In genomic region chr5:154371687-154372086, GRCh38 we compare ENCODE assay signal across 12 cellular contexts.
DNase-seq lines count a peak whose midpoint lies in the region; ATAC-seq, FAIRE-seq and TF ChIP-seq lines count a peak whose summit lies in the region.
"Had no signal": no experiment of that assay in that cellular context is flagged by ENCODE, and none has a peak within 500 bp of the region (broad histone marks: within the 10 kb centered on the region; RNA-seq: fewer than 3 reads in every experiment).

No MANE protein-coding gene starts in this region.

- no peak overlapping the region for H3K27ac ChIP-seq in IMR-90 (ENCODE audit: insufficient read depth, low read length)
- H3K27ac ChIP-seq in testis, result peak overlapping the region; percentile 31 to 74
- H3K27ac ChIP-seq in CD8-positive, alpha-beta T cell (ENCODE audit: low read depth, low read length), result no peak overlapping the region
- H3K27ac ChIP-seq in endodermal cell (ENCODE audit: low read depth, low read length), result no peak overlapping the region
- H3K27ac ChIP-seq: SJSA1 had no signal

- dilution Hi-C loops in IMR-90 (cut with HindIII; ENCODE audit: low sequenced_read_pairs, unreplicated experiment), result no loop called here

- H3K9me3 ChIP-seq in IMR-90 (ENCODE audit: control insufficient read depth, insufficient read depth, low read length) (no peaks in the 10 kb centered on the region), testis (no peaks in the 10 kb centered on the region), endodermal cell (ENCODE audit: control insufficient read depth, low read length) (no peaks in the 10 kb centered on the region)
- H3K9me3 ChIP-seq in CD8-positive, alpha-beta T cell (ENCODE audit: low read length), result no peaks in the 10 kb centered on the region
- H3K9me3 ChIP-seq: SJSA1 had no signal

- H3K23ac ChIP-seq in IMR-90 (ENCODE audit: low read depth, low read length), result no peak overlapping the region

- peaks cover 39% of the 10 kb centered on the region for H3K9me1 ChIP-seq in IMR-90 (ENCODE audit: insufficient read depth, low read length)

- H4K5ac ChIP-seq in IMR-90 (ENCODE audit: low read depth, low read length), result no peak overlapping the region

- no peak for FAIRE-seq in bronchial epithelial cell (lab: Jason Lieb, UNC)

- no peak overlapping the region for H3K4me3 Mint-ChIP-seq in CD8-positive, alpha-beta T cell
- H3K4me3 Mint-ChIP-seq in endodermal cell, result no peak overlapping the region
- H3K4me3 Mint-ChIP-seq: activated naive CD8-positive, alpha-beta T cell had no signal

- DNase-seq in IMR-90, result peak; percentile 90
- peak; percentile 75 for DNase-seq in bronchial epithelial cell (ENCODE audit: low read depth)
- peak; percentile 98 for DNase-seq in iris pigment epithelial cell (ENCODE audit: low read depth)
- peak; percentile 64 for DNase-seq in testis
- DNase-seq in ureter (ENCODE audit: low spot score), result no peak
- no peak for DNase-seq in AG08396 (ENCODE audit: low spot score)
- no peak for DNase-seq in CD8-positive, alpha-beta T cell
- no peak for DNase-seq in endodermal cell
- DNase-seq: DMS79 treated with DMSO at 0.1 percent for 48 hours, NCI-H345 had no signal

- no peak for TF ChIP-seq CTCF in IMR-90 (conservative IDR thresholded peaks at IDR 0.05; ENCODE audit: low read depth, low read length)
- no peak for TF ChIP-seq CTCF in bronchial epithelial cell (IDR thresholded peaks at IDR 0.05; ENCODE audit: insufficient read depth, low read length, severe bottlenecking)
- no peak for TF ChIP-seq CTCF in testis (IDR thresholded peaks at IDR 0.05)
- no peak for TF ChIP-seq CTCF in CD8-positive, alpha-beta T cell (IDR thresholded peaks at IDR 0.05)
- no peak for TF ChIP-seq CTCF in endodermal cell (conservative IDR thresholded peaks at IDR 0.05)

- peak overlapping the region; percentile 75 for H3K4ac ChIP-seq in IMR-90 (ENCODE audit: low read depth, low read length)

- POLR2A ChIA-PET in IMR-90 (lab: Charles Lee; ENCODE audit: unreplicated experiment), result interaction anchor here (0.9 kb wide), 1 partner anchor 175 kb away, joined by 3 read pairs; no protein-coding TSS in a partner anchor
- POLR2A ChIA-PET in CD8-positive, alpha-beta T cell (lab: Charles Lee), result no interaction called here

- 0 out of 2 replicates have a peak overlapping the region, but pooled peaks have one; percentile 48 for H2AK5ac ChIP-seq in IMR-90 (ENCODE audit: low read depth, low read length)

- H3K4me3 ChIP-seq in IMR-90 (ENCODE audit: insufficient read depth, low read depth, low read length), result no peak overlapping the region
- no peak overlapping the region for H3K4me3 ChIP-seq in bronchial epithelial cell (ENCODE audit: low read depth, low read length)
- H3K4me3 ChIP-seq in testis, result no peak overlapping the region
- no peak overlapping the region for H3K4me3 ChIP-seq in CD8-positive, alpha-beta T cell (ENCODE audit: low read depth, low read length)
- no peak overlapping the region for H3K4me3 ChIP-seq in endodermal cell (ENCODE audit: low read length)
- H3K4me3 ChIP-seq: SJSA1 had no signal

- H3K36me3 Mint-ChIP-seq in CD8-positive, alpha-beta T cell, result peaks cover 40% of the 10 kb centered on the region
- H3K36me3 Mint-ChIP-seq in endodermal cell (ENCODE audit: low read depth), result peaks cover 3% of the 10 kb centered on the region

- intact Hi-C loops in IMR-90 (cut with micrococcal nuclease), result loop anchor here (2.0 kb wide), 1 partner anchor 175 kb away; no protein-coding TSS in a partner anchor
- intact Hi-C loops in testis (cut with DNase I; ENCODE audit: low total_unique reads), result no loop called here
- intact Hi-C loops in CD8-positive, alpha-beta T cell (cut with DNase I, micrococcal nuclease), result no loop called here

- H2AK9ac ChIP-seq in IMR-90 (replicated peaks; ENCODE audit: low read depth, low read length, poor library complexity), result peak overlapping the region; percentile 44

- CTCF ChIA-PET in IMR-90 (lab: Yijun Ruan, JAX), result interaction anchor here (1.2 kb wide), 1 partner anchor 51 kb away, joined by 3 read pairs; no protein-coding TSS in a partner anchor
- CTCF ChIA-PET in CD8-positive, alpha-beta T cell (lab: Charles Lee), result no interaction called here

- peak overlapping the region; percentile 36; the same call in 1 of the 2 replicates for H2BK120ac ChIP-seq in IMR-90 (ENCODE audit: low read depth, low read length)

- no peak for TF ChIP-seq POLR2A in IMR-90 (IDR thresholded peaks at IDR 0.05; ENCODE audit: low read depth, low read length)
- no peak for TF ChIP-seq POLR2A in testis (IDR thresholded peaks at IDR 0.05)

- no peak overlapping the region for H2AFZ ChIP-seq in IMR-90 (replicated peaks; ENCODE audit: low read length, poor library complexity)

- peak; percentile 38 for ATAC-seq in IMR-90 (ENCODE audit: low read depth)
- ATAC-seq in CD8-positive, alpha-beta T cell, result no peak

- H3K4me1 Mint-ChIP-seq in CD8-positive, alpha-beta T cell (ENCODE audit: low read depth), result no peaks in the 10 kb centered on the region
- peaks cover 25% of the 10 kb centered on the region for H3K4me1 Mint-ChIP-seq in endodermal cell

- H2BK20ac ChIP-seq in IMR-90 (ENCODE audit: low read depth, low read length), result peak overlapping the region; percentile 4; the same call in 1 of the 2 replicates

- no peaks in the 10 kb centered on the region for H3K27me3 Mint-ChIP-seq in CD8-positive, alpha-beta T cell (ENCODE audit: low read depth)
- H3K27me3 Mint-ChIP-seq in endodermal cell (ENCODE audit: insufficient read depth), result no peaks in the 10 kb centered on the region
- H3K27me3 Mint-ChIP-seq: activated naive CD8-positive, alpha-beta T cell had no signal

- H2BK5ac ChIP-seq in IMR-90 (ENCODE audit: low read depth, low read length, poor library complexity, severe bottlenecking), result peak overlapping the region; percentile 17

- H2BK15ac ChIP-seq in IMR-90 (ENCODE audit: low read depth, low read length), result 0 out of 3 replicates have a peak overlapping the region, but pooled peaks have one; percentile 74

- in situ Hi-C loops in IMR-90 (cut with MboI; ENCODE audit: low sequenced_read_pairs), result no loop called here

- WGBS in IMR-90 (ENCODE audit: extremely low coverage in 2 of 2, insufficient read length in 1 of 2), 2 experiments, result no CpG with 5 or more reads among the region's 3 CpGs
- 19 to 31% methylated on average over 3 of the region's 3 CpGs for WGBS in testis, 2 donors
- WGBS in endodermal cell (ENCODE audit: insufficient coverage in 1 of 2, insufficient read length in 1 of 2), 2 experiments, result 92% methylated on average over 3 of the region's 3 CpGs; no CpG with 5 or more reads in 1 of the 2 experiments

- H3K79me1 ChIP-seq in IMR-90 (ENCODE audit: low read depth in 1 of 2, low read length in 2 of 2), result peaks cover 22 to 66% of the 10 kb centered on the region in 2 experiments

- peaks cover 32% of the 10 kb centered on the region for H3K4me1 ChIP-seq in IMR-90 (ENCODE audit: control insufficient read depth, insufficient read depth, low read length)
- peaks cover 50% of the 10 kb centered on the region for H3K4me1 ChIP-seq in testis
- H3K4me1 ChIP-seq in CD8-positive, alpha-beta T cell (ENCODE audit: insufficient read depth, low read length), result no peaks in the 10 kb centered on the region
- peaks cover 9% of the 10 kb centered on the region for H3K4me1 ChIP-seq in endodermal cell (ENCODE audit: control insufficient read depth, insufficient read depth, low read length)

- H3K27ac Mint-ChIP-seq in CD8-positive, alpha-beta T cell, result no peak overlapping the region
- no peak overlapping the region for H3K27ac Mint-ChIP-seq in endodermal cell
- H3K27ac Mint-ChIP-seq: activated naive CD8-positive, alpha-beta T cell had no signal

- H3K56ac ChIP-seq in IMR-90 (ENCODE audit: extremely low read depth, insufficient read depth, low read length), result no peak overlapping the region

- no peaks in the 10 kb centered on the region for H4K20me1 ChIP-seq in IMR-90 (ENCODE audit: insufficient read depth, low read length)

- H3K27me3 ChIP-seq in IMR-90 (ENCODE audit: control insufficient read depth, insufficient read depth, low read length), result no peaks in the 10 kb centered on the region
- no peaks in the 10 kb centered on the region for H3K27me3 ChIP-seq in bronchial epithelial cell (ENCODE audit: control insufficient read depth, insufficient read depth, low read length)
- H3K27me3 ChIP-seq in testis, result no peaks in the 10 kb centered on the region
- no peaks in the 10 kb centered on the region for H3K27me3 ChIP-seq in CD8-positive, alpha-beta T cell (ENCODE audit: insufficient read depth, low read length)
- no peaks in the 10 kb centered on the region for H3K27me3 ChIP-seq in endodermal cell (ENCODE audit: control insufficient read depth, insufficient read depth, low read length, poor library complexity, severe bottlenecking)
- H3K27me3 ChIP-seq: SJSA1 had no signal

- no peak overlapping the region for H3K4me2 ChIP-seq in IMR-90 (ENCODE audit: low read depth, low read length)

- H3K36me3 ChIP-seq in IMR-90 (ENCODE audit: control insufficient read depth, insufficient read depth, low read length) (peaks cover 5% of the 10 kb centered on the region), bronchial epithelial cell (ENCODE audit: control insufficient read depth, insufficient read depth, low read length) (peaks cover 2% of the 10 kb centered on the region), testis (ENCODE audit: low read depth, missing control alignments) (no peaks in the 10 kb centered on the region), endodermal cell (ENCODE audit: control insufficient read depth, insufficient read depth, low read length) (peaks cover 23% of the 10 kb centered on the region)
- H3K36me3 ChIP-seq in CD8-positive, alpha-beta T cell (ENCODE audit: insufficient read depth, low read length), result peaks cover under 1% of the 10 kb centered on the region

- no peaks in the 10 kb centered on the region for H3K9me3 Mint-ChIP-seq in CD8-positive, alpha-beta T cell
- H3K9me3 Mint-ChIP-seq in endodermal cell, result no peaks in the 10 kb centered on the region

- no peak for TF ChIP-seq RAD21 in IMR-90 (IDR thresholded peaks at IDR 0.05; ENCODE audit: low read length)

- H4K91ac ChIP-seq in IMR-90 (ENCODE audit: insufficient read depth, low read depth, low read length), result peak overlapping the region; percentile 46; the same call in 1 of the 2 replicates

- peak overlapping the region in 1 of 2 experiments; percentile 54; a peak in 2 of 4 replicates for H4K8ac ChIP-seq in IMR-90 (ENCODE audit: low read depth in 2 of 2, low read length in 2 of 2)

- 0 out of 2 replicates have a peak overlapping the region, but pooled peaks have one; percentile 21 for H3K18ac ChIP-seq in IMR-90 (ENCODE audit: low read depth, low read length)

- peak overlapping the region; percentile 12; the same call in 1 of the 2 replicates for H3K14ac ChIP-seq in IMR-90 (replicated peaks; ENCODE audit: low read depth, low read length)

- no TSS peak for BruUV-seq in IMR-90 (replicated peaks; lab: Mats Ljungman, UMichigan)

- H3K9ac ChIP-seq in IMR-90 (ENCODE audit: low read depth, low read length) (no peak overlapping the region), endodermal cell (ENCODE audit: extremely low read depth, low read length, poor library complexity, severe bottlenecking) (no peak overlapping the region)

TF ChIP-seq in IMR-90, 13 proteins besides CTCF, POLR2A, EP300 and RAD21:
- TF ChIP-seq CEBPB (IDR thresholded peaks at IDR 0.05; ENCODE audit: low read depth, low read length) (peak; percentile 80), NFE2L2 (IDR thresholded peaks at IDR 0.05; ENCODE audit: low read depth, low read length) (no peak), RFX5 (IDR thresholded peaks at IDR 0.05; ENCODE audit: low read depth, low read length) (0 out of 2 replicates have a peak, but pooled peaks have one; percentile 53), RCOR1 (IDR thresholded peaks at IDR 0.05; ENCODE audit: insufficient replicate concordance, low read length) (no peak)
TF ChIP-seq in IMR-90: peak in this region for 2.

Comparison
In these comparisons a context has a peak if more than half of its experiments do, and no peak if none do; other contexts are left out.
1. DNase-seq: peak in IMR-90 (single experiment), bronchial epithelial cell (single experiment), iris pigment epithelial cell (single experiment) and testis (single experiment); none in ureter (single experiment), AG08396 (single experiment), CD8-positive, alpha-beta T cell (0 of 7) and endodermal cell (single experiment).
2. H3K27ac ChIP-seq: peak in testis (2 of 2); none in IMR-90 (single experiment), CD8-positive, alpha-beta T cell (single experiment) and endodermal cell (single experiment).